8 cellular contexts compared by ENCODE assay signal in the genomic region with DNA sequence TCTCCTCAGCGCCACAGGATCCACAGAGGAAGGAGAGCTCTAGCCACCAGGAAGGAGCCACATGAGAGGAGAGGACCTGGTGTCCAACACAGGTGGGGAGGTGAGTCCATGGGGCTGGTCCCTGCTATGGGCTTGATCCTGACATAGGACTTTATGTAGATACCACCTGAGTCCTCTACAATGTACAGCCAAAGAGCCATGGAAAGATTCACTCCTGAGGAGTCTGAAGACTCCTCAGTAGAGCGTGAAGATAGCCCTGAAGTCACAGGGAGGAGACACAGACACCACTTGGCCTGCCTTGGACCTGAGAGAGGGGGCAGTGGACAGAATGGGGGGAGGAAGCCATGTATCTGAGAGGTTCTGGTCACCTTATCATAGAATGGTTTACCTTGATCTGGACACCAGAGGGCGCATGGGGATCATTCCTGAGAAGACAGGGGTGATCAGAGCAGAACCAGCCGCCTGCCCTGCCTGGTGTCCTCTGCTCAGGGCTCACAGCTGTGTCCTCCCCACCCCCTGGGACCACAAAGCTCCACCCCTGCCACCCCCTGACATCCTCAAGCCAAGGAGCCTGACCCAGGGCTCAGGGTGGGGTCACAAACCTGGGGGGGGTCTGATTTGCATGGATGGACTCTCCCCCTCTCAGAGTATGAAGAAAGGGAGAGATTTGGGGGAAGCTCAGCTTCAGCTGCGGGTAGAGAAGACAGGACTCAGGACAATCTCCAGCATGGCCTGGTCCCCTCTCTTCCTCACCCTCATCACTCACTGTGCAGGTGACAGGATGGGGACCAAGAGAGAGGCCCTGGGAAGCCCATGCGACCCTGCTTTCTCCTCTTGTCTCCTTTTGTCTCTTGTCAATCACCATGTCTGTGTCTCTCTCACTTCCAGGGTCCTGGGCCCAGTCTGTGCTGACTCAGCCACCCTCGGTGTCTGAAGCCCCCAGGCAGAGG.
DNase-seq lines count a peak whose midpoint lies in the region; ATAC-seq and TF ChIP-seq lines count a peak whose summit lies in the region.

No MANE protein-coding gene starts in this region.

- no peaks in the 10 kb centered on the region for H3K27me3 ChIP-seq in SJCRH30
- peaks cover 0 to 48% (median 18%) of the 10 kb centered on the region in 7 donors for H3K27me3 ChIP-seq in heart right ventricle
- H3K27me3 ChIP-seq in gastrocnemius medialis, result peaks cover 0 to 29% (median 10%) of the 10 kb centered on the region in 3 donors

- CTCF ChIA-PET in activated naive CD4-positive, alpha-beta T cell treated with anti-CD3 and anti-CD28 coated beads for 36 hours (lab: Charles Lee), result interaction anchor here (0.6 to 3.4 kb wide), 5 partner anchors 9 to 113 kb away, joined by 3 to 19 read pairs (median 7); no protein-coding TSS in a partner anchor

- no peak overlapping the region for H3K27ac ChIP-seq in SJCRH30
- no peak overlapping the region for H3K27ac ChIP-seq in heart right ventricle
- no peak overlapping the region for H3K27ac ChIP-seq in gastrocnemius medialis

- TF ChIP-seq CTCF in heart right ventricle (IDR thresholded peaks at IDR 0.05) (peak in 8 of 9 donors; percentile 25 to 65 (median 60)), gastrocnemius medialis (IDR thresholded peaks at IDR 0.05 in 4 of 5, conservative IDR thresholded peaks at IDR 0.05 in 1 of 5) (peak in 4 of 5 experiments; percentile 17 to 55 (median 36))

- 40 to 48% methylated on average over 7 of the region's 7 CpGs for WGBS in heart right ventricle, 2 donors

- peak overlapping the region; percentile 11 to 82 (median 78) for H3K27ac Mint-ChIP-seq in IgD-negative memory B cell
- no peak overlapping the region for H3K27ac Mint-ChIP-seq in activated naive CD4-positive, alpha-beta T cell treated with anti-CD3 and anti-CD28 coated beads for 36 hours

- H3K9me3 ChIP-seq in SJCRH30 (replicated peaks) (no peaks in the 10 kb centered on the region), heart right ventricle (peaks cover 0 to 16% (median 0%) of the 10 kb centered on the region in 11 donors), gastrocnemius medialis (no peaks in the 10 kb centered on the region)

- H3K4me1 ChIP-seq in SJCRH30, result peaks cover 26% of the 10 kb centered on the region
- no peaks in the 10 kb centered on the region for H3K4me1 ChIP-seq in heart right ventricle
- no peaks in the 10 kb centered on the region for H3K4me1 ChIP-seq in gastrocnemius medialis

- H3K9me3 Mint-ChIP-seq in IgD-negative memory B cell, result peaks cover 2 to 16% (median 12%) of the 10 kb centered on the region in 3 donors
- H3K9me3 Mint-ChIP-seq in activated naive CD4-positive, alpha-beta T cell treated with anti-CD3 and anti-CD28 coated beads for 36 hours, result no peaks in the 10 kb centered on the region

- peaks cover 3% of the 10 kb centered on the region for H3K36me3 Mint-ChIP-seq in IgD-negative memory B cell
- H3K36me3 Mint-ChIP-seq in activated naive CD4-positive, alpha-beta T cell treated with anti-CD3 and anti-CD28 coated beads for 36 hours (ENCODE audit: low read depth), result no peaks in the 10 kb centered on the region

- H3K27me3 Mint-ChIP-seq in IgD-negative memory B cell, result peaks cover 2% of the 10 kb centered on the region
- peaks cover 2% of the 10 kb centered on the region for H3K27me3 Mint-ChIP-seq in activated naive CD4-positive, alpha-beta T cell treated with anti-CD3 and anti-CD28 coated beads for 36 hours (ENCODE audit: low read depth)

- H3K4me1 Mint-ChIP-seq in IgD-negative memory B cell, result peaks cover 41 to 49% (median 48%) of the 10 kb centered on the region in 3 donors
- no peaks in the 10 kb centered on the region for H3K4me1 Mint-ChIP-seq in activated naive CD4-positive, alpha-beta T cell treated with anti-CD3 and anti-CD28 coated beads for 36 hours (ENCODE audit: low read depth)

- TF ChIP-seq POLR2A in gastrocnemius medialis (IDR thresholded peaks at IDR 0.05), result no peak

- H3K4me3 Mint-ChIP-seq in IgD-negative memory B cell, result peak overlapping the region; percentile 16 to 80 (median 54)
- H3K4me3 Mint-ChIP-seq in activated naive CD4-positive, alpha-beta T cell treated with anti-CD3 and anti-CD28 coated beads for 36 hours, result no peak overlapping the region

- H3K36me3 ChIP-seq in SJCRH30 (no peaks in the 10 kb centered on the region), heart right ventricle (no peaks in the 10 kb centered on the region), gastrocnemius medialis (no peaks in the 10 kb centered on the region)

- ATAC-seq in heart right ventricle, result peak in 7 of 8 donors; percentile 30 to 77 (median 63)
- peak; percentile 39 to 44 for ATAC-seq in gastrocnemius medialis
- no peak for ATAC-seq in GM18868 (IDR thresholded peaks at IDR 0.05; ENCODE audit: unreplicated experiment)
- no peak for ATAC-seq in GM19023 (IDR thresholded peaks at IDR 0.05; ENCODE audit: unreplicated experiment)

- intact Hi-C loops in activated naive CD4-positive, alpha-beta T cell treated with anti-CD3 and anti-CD28 coated beads for 36 hours (cut with micrococcal nuclease), result no loop called here
- intact Hi-C loops in heart right ventricle (cut with DNase I) (no loop called here), gastrocnemius medialis (cut with DNase I; ENCODE audit: low total_unique reads) (no loop called here)

- DNase-seq in GM04504 (ENCODE audit: low read depth) (peak; percentile 20), SJCRH30 (peak; percentile 86 to 93), heart right ventricle (peak; percentile 26 to 59), gastrocnemius medialis (peak in 1 of 2 donors; percentile 14)
- peak; percentile 79 for DNase-seq in activated naive CD4-positive, alpha-beta T cell treated with anti-CD3 and anti-CD28 coated beads for 36 hours

- H3K4me3 ChIP-seq in SJCRH30, result no peak overlapping the region
- no peak overlapping the region for H3K4me3 ChIP-seq in heart right ventricle
- H3K4me3 ChIP-seq in gastrocnemius medialis, result no peak overlapping the region

- in situ Hi-C loops in gastrocnemius medialis (cut with MboI; ENCODE audit: low sequenced_read_pairs in 4 of 4), result no loop called here

Comparison
In these comparisons a context has a peak if more than half of its experiments do, and no peak if none do; other contexts are left out.
1. ATAC-seq: peak in heart right ventricle (7 of 8) and gastrocnemius medialis (2 of 2); none in GM18868 (single experiment) and GM19023 (single experiment).